11 cellular contexts compared by ENCODE assay signal in genomic region chr11:2772544-2773031, GRCh38.
A peak's percentile ranks its signal among the peaks of the same experiment; 100 is the strongest.
DNase-seq lines count a peak whose midpoint lies in the region; ATAC-seq and TF ChIP-seq lines count a peak whose summit lies in the region.
"Had no signal": no experiment of that assay in that cellular context is flagged by ENCODE, and none has a peak within 500 bp of the region (broad histone marks: within the 10 kb centered on the region; RNA-seq: fewer than 3 reads in every experiment).

No MANE protein-coding gene starts in this region.

- POLR2A ChIA-PET in activated CD8-positive, alpha-beta T cell treated with anti-CD3 and anti-CD28 coated beads for 36 hours (lab: Charles Lee), result interaction anchor here (0.6 kb wide), 1 partner anchor 267 kb away, joined by 3 read pairs; no protein-coding TSS in a partner anchor

- intact Hi-C loops in activated CD8-positive, alpha-beta T cell treated with anti-CD3 and anti-CD28 coated beads for 36 hours (cut with micrococcal nuclease), result no loop called here

- H3K27me3 Mint-ChIP-seq in activated CD8-positive, alpha-beta T cell treated with anti-CD3 and anti-CD28 coated beads for 36 hours, result no peaks in the 10 kb centered on the region
- H3K27me3 Mint-ChIP-seq: activated naive CD4-positive, alpha-beta T cell treated with anti-CD3 and anti-CD28 coated beads, Interleukin-2, amount 50 U/mL, for 24 hours had no signal

- H3K9me3 Mint-ChIP-seq in activated CD8-positive, alpha-beta T cell treated with anti-CD3 and anti-CD28 coated beads for 36 hours, result no peaks in the 10 kb centered on the region
- H3K9me3 Mint-ChIP-seq: activated naive CD4-positive, alpha-beta T cell treated with anti-CD3 and anti-CD28 coated beads, Interleukin-2, amount 50 U/mL, for 24 hours; GM23338 had no signal

- ATAC-seq in activated CD8-positive, alpha-beta T cell treated with anti-CD3 and anti-CD28 coated beads for 36 hours, result peak; percentile 83

- no peaks in the 10 kb centered on the region for H3K36me3 ChIP-seq in SJCRH30
- no peaks in the 10 kb centered on the region for H3K36me3 ChIP-seq in BE2C

- CTCF ChIA-PET in activated CD8-positive, alpha-beta T cell treated with anti-CD3 and anti-CD28 coated beads for 36 hours (lab: Charles Lee), result no interaction called here

- no peaks in the 10 kb centered on the region for H3K36me3 Mint-ChIP-seq in activated CD8-positive, alpha-beta T cell treated with anti-CD3 and anti-CD28 coated beads for 36 hours (ENCODE audit: low read depth)

- no peak overlapping the region for H3K27ac Mint-ChIP-seq in activated CD8-positive, alpha-beta T cell treated with anti-CD3 and anti-CD28 coated beads for 36 hours
- H3K27ac Mint-ChIP-seq: activated naive CD4-positive, alpha-beta T cell treated with anti-CD3 and anti-CD28 coated beads, Interleukin-2, amount 50 U/mL, for 24 hours; GM23338 had no signal

- DNase-seq in A172 (ENCODE audit: low spot score), result peak; percentile 86
- DNase-seq in HCEC 1CT, result peak; percentile 62
- peak; percentile 79 for DNase-seq in activated CD8-positive, alpha-beta T cell treated with anti-CD3 and anti-CD28 coated beads for 36 hours
- DNase-seq in foreskin fibroblast, result peak; percentile 45 to 74
- no peak for DNase-seq in SJCRH30
- no peak for DNase-seq in BE2C
- no peak for DNase-seq in NCI-H1694 treated with DMSO at 0.1 percent for 48 hours (lab: John Stamatoyannopoulos, UW)
- no peak for DNase-seq in SHP77 treated with DMSO at 0.1 percent for 48 hours (lab: John Stamatoyannopoulos, UW)
- DNase-seq: NCI-H2227 treated with DMSO at 0.1 percent for 48 hours had no signal

- no peaks in the 10 kb centered on the region for H3K27me3 ChIP-seq in SJCRH30
- no peaks in the 10 kb centered on the region for H3K27me3 ChIP-seq in BE2C

- no peaks in the 10 kb centered on the region for H3K4me1 ChIP-seq in SJCRH30
- H3K4me1 ChIP-seq in BE2C, result no peaks in the 10 kb centered on the region; the same call in 1 of the 2 replicates

- no peak overlapping the region for H3K27ac ChIP-seq in SJCRH30

- H3K9me3 ChIP-seq in SJCRH30 (replicated peaks) (no peaks in the 10 kb centered on the region), BE2C (no peaks in the 10 kb centered on the region)

- no peak for TF ChIP-seq CTCF in activated CD8-positive, alpha-beta T cell treated with anti-CD3 and anti-CD28 coated beads for 36 hours (IDR thresholded peaks at IDR 0.05)
- no peak for TF ChIP-seq CTCF in foreskin fibroblast (IDR thresholded peaks at IDR 0.05; ENCODE audit: low read depth, low read length)
- TF ChIP-seq CTCF in BE2C (IDR thresholded peaks at IDR 0.05; ENCODE audit: low read depth, low read length), result no peak

- no peak overlapping the region for H3K4me3 Mint-ChIP-seq in activated CD8-positive, alpha-beta T cell treated with anti-CD3 and anti-CD28 coated beads for 36 hours
- H3K4me3 Mint-ChIP-seq: activated naive CD4-positive, alpha-beta T cell treated with anti-CD3 and anti-CD28 coated beads, Interleukin-2, amount 50 U/mL, for 24 hours; GM23338 had no signal

- H3K4me3 ChIP-seq in foreskin fibroblast (ENCODE audit: low read depth in 1 of 2, low read length in 2 of 2), result no peak overlapping the region
- no peak overlapping the region for H3K4me3 ChIP-seq in SJCRH30
- H3K4me3 ChIP-seq in BE2C (ENCODE audit: low read depth, low read length), result no peak overlapping the region
- H3K4me3 ChIP-seq: GM23338 had no signal

- peaks cover 14% of the 10 kb centered on the region for H3K4me1 Mint-ChIP-seq in activated CD8-positive, alpha-beta T cell treated with anti-CD3 and anti-CD28 coated beads for 36 hours (ENCODE audit: low read depth)

Comparison
In these comparisons a context has a peak if more than half of its experiments do, and no peak if none do; other contexts are left out.
1. DNase-seq: peak in A172 (single experiment), HCEC 1CT (single experiment), activated CD8-positive, alpha-beta T cell treated with anti-CD3 and anti-CD28 coated beads for 36 hours (single experiment) and foreskin fibroblast (2 of 2); none in SJCRH30 (0 of 2), BE2C (single experiment), NCI-H1694 treated with DMSO at 0.1 percent for 48 hours (single experiment) and SHP77 treated with DMSO at 0.1 percent for 48 hours (single experiment).